19 cellular contexts compared by ENCODE assay signal in the genomic region with DNA sequence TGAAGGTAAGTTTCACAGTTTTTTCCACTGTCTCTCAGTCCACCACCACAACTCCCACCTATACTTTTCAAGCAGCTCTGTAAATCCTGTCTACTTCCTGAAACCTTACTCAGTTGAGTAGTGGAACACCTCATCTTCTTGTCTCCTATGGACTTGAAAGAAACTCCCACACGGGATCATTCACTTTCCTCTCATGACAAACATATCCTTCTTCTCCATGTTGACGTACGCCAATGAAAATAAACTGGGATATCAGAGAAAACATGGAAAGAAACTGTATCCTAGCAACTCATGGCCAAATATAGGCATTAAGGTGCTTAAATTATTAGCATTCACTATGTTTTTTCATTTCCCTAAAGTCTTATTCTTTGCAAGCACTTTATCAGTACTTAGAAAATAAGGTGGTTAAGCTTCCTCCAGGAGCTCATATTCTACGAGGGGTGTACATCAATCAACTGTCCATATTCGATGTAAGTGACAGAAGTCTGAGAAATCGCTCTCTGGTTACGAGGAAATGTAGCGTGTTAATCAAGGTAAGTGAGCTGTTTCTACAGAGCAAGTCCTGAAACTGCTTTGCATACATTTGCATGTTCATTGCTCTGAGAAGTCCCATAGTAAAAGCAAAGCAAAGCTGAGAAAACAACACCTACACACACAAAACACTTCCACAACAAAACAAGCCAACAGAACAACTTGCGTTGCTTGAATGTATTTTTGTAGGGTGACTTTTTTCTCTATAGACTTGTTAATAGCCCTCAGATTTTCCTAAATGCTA.
"Had no signal": no experiment of that assay in that cellular context is flagged by ENCODE, and none has a peak within 500 bp of the region (broad histone marks: within the 10 kb centered on the region; RNA-seq: fewer than 3 reads in every experiment).

No MANE protein-coding gene starts in this region.

- H3K4me3 Mint-ChIP-seq: dendritic cell treated with granulocyte-macrophage colony-stimulating factor and Interleukin-4, amounts not matched to agents 40 ng/mL and 50 ng/mL, for 4 days; effector memory CD8-positive, alpha-beta T cell; naive thymus-derived CD8-positive, alpha-beta T cell; neural progenitor cell had no signal

- H3K4me3 ChIP-seq: esophagus squamous epithelium, gastroesophageal sphincter, neural progenitor cell, ovary, stomach, thoracic aorta, transverse colon had no signal

- H3K27me3 ChIP-seq: esophagus squamous epithelium, gastroesophageal sphincter, neural progenitor cell, ovary, stomach, transverse colon had no signal

- H3K27ac ChIP-seq: esophagus squamous epithelium, gastroesophageal sphincter, neural progenitor cell, ovary, stomach, thoracic aorta, transverse colon had no signal

- H3K9ac ChIP-seq: neural progenitor cell had no signal

- H2AFZ ChIP-seq: neural progenitor cell had no signal

- H3K36me3 ChIP-seq: esophagus squamous epithelium, gastroesophageal sphincter, neural progenitor cell, ovary, stomach, thoracic aorta, transverse colon had no signal

- ATAC-seq: effector memory CD8-positive, alpha-beta T cell; gastroesophageal sphincter; left colon; naive thymus-derived CD8-positive, alpha-beta T cell; right cardiac atrium had no signal

- H3K4me1 ChIP-seq: esophagus squamous epithelium, gastroesophageal sphincter, stomach, transverse colon had no signal

- H3K9me3 ChIP-seq: esophagus squamous epithelium, gastroesophageal sphincter, ovary, stomach, thoracic aorta, transverse colon had no signal

- H3K27me3 Mint-ChIP-seq: dendritic cell treated with granulocyte-macrophage colony-stimulating factor and Interleukin-4, amounts not matched to agents 40 ng/mL and 50 ng/mL, for 4 days; effector memory CD8-positive, alpha-beta T cell; naive thymus-derived CD8-positive, alpha-beta T cell had no signal

- H3K36me3 Mint-ChIP-seq: naive thymus-derived CD8-positive, alpha-beta T cell had no signal

- DNase-seq: effector memory CD8-positive, alpha-beta T cell; esophagus squamous epithelium; foreskin fibroblast; glutamatergic neuron; left colon; naive thymus-derived CD8-positive, alpha-beta T cell; nucleus accumbens; ovary; right cardiac atrium; small intestine; stimulated activated CD4-positive, alpha-beta T cell treated with anti-CD3 and anti-CD28 coated beads, Interleukin-12 subunit alpha, Interleukin-12 subunit beta, amount 100 ng/mL, for 4 hours; stimulated activated naive CD4-positive, alpha-beta T cell; stomach; substantia nigra; transverse colon had no signal

- H3K27ac Mint-ChIP-seq: dendritic cell treated with granulocyte-macrophage colony-stimulating factor and Interleukin-4, amounts not matched to agents 40 ng/mL and 50 ng/mL, for 4 days; effector memory CD8-positive, alpha-beta T cell; naive thymus-derived CD8-positive, alpha-beta T cell; neural progenitor cell had no signal

- H3K4me2 ChIP-seq: neural progenitor cell had no signal
